Comparison of ENCODE assay signal across 18 cellular contexts in genomic region chr12:21891763-21892217, GRCh38. TPM values are rescaled to one million over a fixed set of nuclear protein-coding genes. Genes with fewer than 3 reads are reported as not detected.
DNase-seq lines count a peak whose midpoint lies in the region; ATAC-seq and TF ChIP-seq lines count a peak whose summit lies in the region.
"Had no signal": no experiment of that assay in that cellular context is flagged by ENCODE, and none has a peak within 500 bp of the region (broad histone marks: within the 10 kb centered on the region; RNA-seq: fewer than 3 reads in every experiment).

No MANE protein-coding gene starts in this region.

- no peaks in the 10 kb centered on the region for H3K36me3 ChIP-seq in body of pancreas (replicated peaks in 1 of 2; ENCODE audit: insufficient read depth in 1 of 2, low read depth in 2 of 2)
- peaks cover 0 to 27% (median 4%) of the 10 kb centered on the region in 9 donors for H3K36me3 ChIP-seq in heart left ventricle
- H3K36me3 ChIP-seq in muscle layer of colon (ENCODE audit: insufficient read depth, low read length), result no peaks in the 10 kb centered on the region
- H3K36me3 ChIP-seq in stomach smooth muscle (ENCODE audit: control insufficient read depth in 2 of 2, insufficient read depth in 2 of 2, low read length in 2 of 2), result no peaks in the 10 kb centered on the region
- H3K36me3 ChIP-seq: neural progenitor cell had no signal

- TF ChIP-seq CTCF in body of pancreas (IDR thresholded peaks at IDR 0.05) (no peak), heart left ventricle (IDR thresholded peaks at IDR 0.05) (no peak)

- H3K27ac ChIP-seq in body of pancreas (peak overlapping the region in 1 of 4 donors; percentile 39), heart left ventricle (peak overlapping the region; percentile 34 to 83 (median 60)), muscle layer of colon (ENCODE audit: low read depth, low read length) (peak overlapping the region; percentile 77), stomach smooth muscle (ENCODE audit: low read length) (peak overlapping the region; percentile 73)
- H3K27ac ChIP-seq: neural progenitor cell had no signal

- peak; percentile 18 to 57 (median 36) for DNase-seq in body of pancreas
- DNase-seq in heart left ventricle, result peak in 4 of 5 donors; percentile 32 to 65 (median 44)
- DNase-seq in superior temporal gyrus (ENCODE audit: extremely low spot score), result no peak
- DNase-seq in NCI-H345 treated with DMSO at 0.1 percent for 48 hours (lab: John Stamatoyannopoulos, UW; ENCODE audit: unreplicated experiment), result no peak
- DNase-seq in COR-L47 (lab: John Stamatoyannopoulos, UW), result no peak
- DNase-seq: activated CD4-positive, alpha-beta T cell treated with anti-CD3 and anti-CD28 coated beads, Interleukin-2, amount 50 U/mL, for 48 hours; activated T-cell treated with anti-CD3 and anti-CD28 coated beads, Interleukin-2, amount 50 U/mL, for 4 hours; CD4-positive, alpha-beta T cell; NCI-H2081; NCI-H82 had no signal

- H3K9ac ChIP-seq in muscle layer of colon (ENCODE audit: low read length) (no peak overlapping the region), stomach smooth muscle (ENCODE audit: low read length in 2 of 2) (no peak overlapping the region)
- H3K9ac ChIP-seq: neural progenitor cell had no signal

- H3K4me3 ChIP-seq in body of pancreas (no peak overlapping the region), heart left ventricle (no peak overlapping the region), muscle layer of colon (ENCODE audit: low read depth in 1 of 2, low read length in 2 of 2) (peak overlapping the region in 1 of 2 donors; percentile 19), stomach smooth muscle (ENCODE audit: low read length in 2 of 2) (peak overlapping the region; percentile 31 to 37)
- H3K4me3 ChIP-seq: lung, neural progenitor cell had no signal

- no peaks in the 10 kb centered on the region for H3K9me3 ChIP-seq in body of pancreas
- peaks cover 0 to 2% (median 0%) of the 10 kb centered on the region in 12 donors for H3K9me3 ChIP-seq in heart left ventricle
- H3K9me3 ChIP-seq in muscle layer of colon (ENCODE audit: low read length), result no peaks in the 10 kb centered on the region
- no peaks in the 10 kb centered on the region for H3K9me3 ChIP-seq in stomach smooth muscle (ENCODE audit: control insufficient read depth in 2 of 2, low read length in 2 of 2)

- ATAC-seq in body of pancreas, result peak; percentile 58
- ATAC-seq in heart left ventricle, result peak; percentile 86 to 90 (median 88)
- ATAC-seq in GM18868 (IDR thresholded peaks at IDR 0.05; ENCODE audit: unreplicated experiment), result no peak
- ATAC-seq: activated naive CD4-positive, alpha-beta T cell treated with anti-CD3 and anti-CD28 coated beads, Interleukin-2, amount 50 U/mL, for 72 hours; activated T-cell treated with anti-CD3 and anti-CD28 coated beads, Interleukin-2, amount 50 U/mL, for 4 hours; esophagus mucosa; SK-N-SH treated with all-trans-retinoic acid at 6 μM for 48 hours had no signal

- WGBS in body of pancreas, 2 donors, result 50 to 51% methylated on average over 2 of the region's 2 CpGs
- WGBS in heart left ventricle, 4 donors, result 28 to 38% (median 30%) methylated on average over 2 of the region's 2 CpGs

- H3K27me3 ChIP-seq in body of pancreas, result no peaks in the 10 kb centered on the region
- no peaks in the 10 kb centered on the region for H3K27me3 ChIP-seq in heart left ventricle
- no peaks in the 10 kb centered on the region for H3K27me3 ChIP-seq in muscle layer of colon (ENCODE audit: control insufficient read depth in 1 of 2, insufficient read depth in 2 of 2, low read length in 2 of 2)
- H3K27me3 ChIP-seq in stomach smooth muscle (ENCODE audit: control insufficient read depth in 1 of 2, insufficient read depth in 2 of 2, low read length in 2 of 2), result no peaks in the 10 kb centered on the region
- H3K27me3 ChIP-seq: neural progenitor cell had no signal

- TF ChIP-seq POLR2A in body of pancreas (IDR thresholded peaks at IDR 0.05) (no peak), heart left ventricle (IDR thresholded peaks at IDR 0.05) (no peak)

- H3K4me1 ChIP-seq in body of pancreas, result peaks cover 15% of the 10 kb centered on the region
- peaks cover 0 to 40% (median 15%) of the 10 kb centered on the region in 12 donors for H3K4me1 ChIP-seq in heart left ventricle
- H3K4me1 ChIP-seq in muscle layer of colon (ENCODE audit: insufficient read depth, low read length), result peaks cover 49% of the 10 kb centered on the region
- H3K4me1 ChIP-seq in stomach smooth muscle (ENCODE audit: control insufficient read depth, insufficient read depth, low read length), result peaks cover 21% of the 10 kb centered on the region
- H3K4me1 ChIP-seq: neural progenitor cell had no signal

- intact Hi-C loops in body of pancreas (cut with DNase I) (no loop called here), heart left ventricle (cut with DNase I) (loop anchor here in 1 of 10 donors (5.0 kb wide), 1 partner anchor 46 kb away; no protein-coding TSS in a partner anchor)

RNA-seq across cellular contexts. Expression of gene ABCC9, which starts 49.4 kb away (rescaled TPM):
- total RNA-seq in body of pancreas (10 to 100 TPM; 12.2 to 13.2 TPM), heart left ventricle (100 to 1,000 TPM in 1 of 9 donors, 10 to 100 TPM in 8; 60.1 to 103 (median 80.0) TPM)
- polyA plus RNA-seq in heart left ventricle, result 10 to 100 TPM; 14.1 to 16.9 TPM
- total RNA-seq: activated naive CD4-positive, alpha-beta T cell treated with anti-CD3 and anti-CD28 coated beads, Interleukin-2, amount 50 U/mL, for 72 hours; CD4-positive, alpha-beta T cell had no signal

Comparison
In these comparisons a context has a peak if more than half of its experiments do, and no peak if none do; other contexts are left out.
1. DNase-seq: peak in body of pancreas (4 of 4) and heart left ventricle (4 of 5); none in superior temporal gyrus (single experiment), NCI-H345 treated with DMSO at 0.1 percent for 48 hours (single experiment) and COR-L47 (single experiment).
2. H3K4me3 ChIP-seq: peak in stomach smooth muscle (2 of 2); none in body of pancreas (0 of 2) and heart left ventricle (0 of 12).
3. RNA of gene ABCC9, which starts 49.4 kb away (total RNA-seq): 60.1 to 103 TPM in heart left ventricle; 12.2 to 13.2 TPM in body of pancreas; every median in the first group is over 4 times any median in the second.